8 cellular contexts compared by ENCODE assay signal in genomic region chr5:8340739-8341344, GRCh38.
DNase-seq lines count a peak whose midpoint lies in the region; ATAC-seq and TF ChIP-seq lines count a peak whose summit lies in the region.
"Had no signal": no experiment of that assay in that cellular context is flagged by ENCODE, and none has a peak within 500 bp of the region (broad histone marks: within the 10 kb centered on the region; RNA-seq: fewer than 3 reads in every experiment).

No MANE protein-coding gene starts in this region.

- H3K9ac ChIP-seq in smooth muscle cell (ENCODE audit: low read depth): no peak overlapping the region

- H3F3A ChIP-seq in smooth muscle cell (ENCODE audit: low read depth): no peaks in the 10 kb centered on the region

- H2AFZ ChIP-seq in smooth muscle cell (ENCODE audit: low read depth): no peak overlapping the region

- no peaks in the 10 kb centered on the region for H3K4me1 Mint-ChIP-seq in activated CD4-positive, alpha-beta T cell treated with anti-CD3 and anti-CD28 coated beads, Interleukin-2, amount 10 ng/mL, durations not matched to agents 7 days and 5 days

- H3K27ac ChIP-seq in esophagus muscularis mucosa (replicated peaks in 1 of 4) (no peak overlapping the region), smooth muscle cell (ENCODE audit: low read depth) (no peak overlapping the region)
- H3K27ac ChIP-seq: skin epidermis had no signal

- ATAC-seq in HG02870 (IDR thresholded peaks at IDR 0.05; ENCODE audit: unreplicated experiment): no peak

- H3K27ac Mint-ChIP-seq in activated CD4-positive, alpha-beta T cell treated with anti-CD3 and anti-CD28 coated beads, Interleukin-2, amount 10 ng/mL, durations not matched to agents 7 days and 5 days: no peak overlapping the region

- no peaks in the 10 kb centered on the region for H4K20me1 ChIP-seq in smooth muscle cell (ENCODE audit: low read depth)

- no peaks in the 10 kb centered on the region for H3K4me1 ChIP-seq in esophagus muscularis mucosa
- H3K4me1 ChIP-seq in smooth muscle cell (ENCODE audit: low read depth): no peaks in the 10 kb centered on the region

- no peak for DNase-seq in GM13976 (ENCODE audit: low spot score)
- DNase-seq in NCI-H524 (lab: John Stamatoyannopoulos, UW): peak; percentile 4 to 63
- no peak for DNase-seq in esophagus muscularis mucosa (ENCODE audit: extremely low spot score)
- no peak for DNase-seq in smooth muscle cell (lab: John Stamatoyannopoulos, UW; ENCODE audit: unreplicated experiment)
- DNase-seq in activated CD4-positive, alpha-beta T cell treated with anti-CD3 and anti-CD28 coated beads, Interleukin-2, amount 10 ng/mL, durations not matched to agents 7 days and 5 days: no peak
- no peak for DNase-seq in stimulated activated CD4-positive, alpha-beta T cell treated with anti-CD3 and anti-CD28 coated beads, Interleukin-2, amount 100 ng/mL, for 48 hours

- intact Hi-C loops in esophagus muscularis mucosa (cut with DNase I): no loop called here

- no peak overlapping the region for H3K4me2 ChIP-seq in smooth muscle cell

- H3K27me3 Mint-ChIP-seq in activated CD4-positive, alpha-beta T cell treated with anti-CD3 and anti-CD28 coated beads, Interleukin-2, amount 10 ng/mL, durations not matched to agents 7 days and 5 days: no peaks in the 10 kb centered on the region

- 30% methylated on average over 1 of the region's 1 CpG for WGBS in esophagus muscularis mucosa
- 48% methylated on average over 1 of the region's 1 CpG for WGBS in smooth muscle cell (ENCODE audit: low lambda C conversion rate)

- H3K36me3 Mint-ChIP-seq in activated CD4-positive, alpha-beta T cell treated with anti-CD3 and anti-CD28 coated beads, Interleukin-2, amount 10 ng/mL, durations not matched to agents 7 days and 5 days (ENCODE audit: low read depth): no peaks in the 10 kb centered on the region

- H3K4me3 Mint-ChIP-seq in activated CD4-positive, alpha-beta T cell treated with anti-CD3 and anti-CD28 coated beads, Interleukin-2, amount 10 ng/mL, durations not matched to agents 7 days and 5 days: no peak overlapping the region

- POLR2A ChIA-PET in activated CD4-positive, alpha-beta T cell treated with anti-CD3 and anti-CD28 coated beads, Interleukin-2, amount 10 ng/mL, durations not matched to agents 7 days and 5 days (lab: Charles Lee): no interaction called here

- CTCF ChIA-PET in activated CD4-positive, alpha-beta T cell treated with anti-CD3 and anti-CD28 coated beads, Interleukin-2, amount 10 ng/mL, durations not matched to agents 7 days and 5 days (lab: Charles Lee): no interaction called here

- TF ChIP-seq POLR2A in esophagus muscularis mucosa (IDR thresholded peaks at IDR 0.05; ENCODE audit: low read depth): no peak

- H3K36me3 ChIP-seq in esophagus muscularis mucosa: no peaks in the 10 kb centered on the region
- H3K36me3 ChIP-seq in smooth muscle cell (ENCODE audit: low read depth): no peaks in the 10 kb centered on the region

- TF ChIP-seq EP300 in esophagus muscularis mucosa (IDR thresholded peaks at IDR 0.05): no peak

- H3K4me3 ChIP-seq in esophagus muscularis mucosa (no peak overlapping the region), smooth muscle cell (no peak overlapping the region)
- H3K4me3 ChIP-seq: skin epidermis had no signal

- peak; percentile 21 for TF ChIP-seq CTCF in GM13976 (IDR thresholded peaks at IDR 0.05; ENCODE audit: borderline replicate concordance, control extremely low read depth, extremely low read depth, insufficient read depth, missing control alignments)
- peak in 2 of 3 experiments; percentile 7 to 45 for TF ChIP-seq CTCF in esophagus muscularis mucosa (IDR thresholded peaks at IDR 0.05)
- TF ChIP-seq CTCF in smooth muscle cell (IDR thresholded peaks at IDR 0.05; ENCODE audit: borderline replicate concordance, insufficient read depth, poor library complexity, severe bottlenecking): peak; percentile 49

- peaks cover 7% of the 10 kb centered on the region for H3K9me3 Mint-ChIP-seq in activated CD4-positive, alpha-beta T cell treated with anti-CD3 and anti-CD28 coated beads, Interleukin-2, amount 10 ng/mL, durations not matched to agents 7 days and 5 days

- H3K9me3 ChIP-seq in esophagus muscularis mucosa (no peaks in the 10 kb centered on the region), smooth muscle cell (replicated peaks; ENCODE audit: low read depth) (no peaks in the 10 kb centered on the region)

- no peaks in the 10 kb centered on the region for H3K79me2 ChIP-seq in smooth muscle cell (ENCODE audit: low read depth)

- H3K27me3 ChIP-seq in esophagus muscularis mucosa (no peaks in the 10 kb centered on the region), smooth muscle cell (ENCODE audit: low read depth) (no peaks in the 10 kb centered on the region)

- in situ Hi-C loops in GM13976 (cut with MboI; ENCODE audit: low sequenced_read_pairs, unreplicated experiment): no loop called here

Comparison
In these comparisons a context has a peak if more than half of its experiments do, and no peak if none do; other contexts are left out.
1. DNase-seq: peak in NCI-H524 (2 of 2); none in GM13976 (single experiment), esophagus muscularis mucosa (single experiment), smooth muscle cell (single experiment), activated CD4-positive, alpha-beta T cell treated with anti-CD3 and anti-CD28 coated beads, Interleukin-2, amount 10 ng/mL, durations not matched to agents 7 days and 5 days (single experiment) and stimulated activated CD4-positive, alpha-beta T cell treated with anti-CD3 and anti-CD28 coated beads, Interleukin-2, amount 100 ng/mL, for 48 hours (0 of 2).
2. Peak in every context shown above with its lines, with median percentiles within 50 percentile points of each other: CTCF ChIP-seq.